8 cellular contexts compared by ENCODE assay signal in the genomic region with DNA sequence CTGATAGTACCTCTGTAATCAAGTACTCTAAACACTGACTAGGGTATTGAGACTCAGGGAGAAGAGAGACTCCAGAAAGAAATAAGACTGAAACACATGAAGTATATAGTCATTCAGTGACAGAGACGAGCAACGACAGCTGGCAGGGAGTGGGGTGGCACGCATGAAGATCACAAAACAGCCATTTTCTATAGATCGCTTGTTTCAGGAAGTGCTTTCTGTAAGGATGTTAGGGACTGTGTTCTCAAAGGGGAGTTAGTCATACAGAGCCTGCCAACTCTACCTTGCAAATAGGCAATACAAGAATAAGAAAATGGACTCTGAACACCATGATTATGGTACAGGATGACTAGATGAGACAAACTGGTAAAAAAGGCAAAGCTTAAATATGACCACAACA.
A peak's percentile ranks its signal among the peaks of the same experiment; 100 is the strongest.
DNase-seq lines count a peak whose midpoint lies in the region; ATAC-seq, FAIRE-seq and TF ChIP-seq lines count a peak whose summit lies in the region.

No MANE protein-coding gene starts in this region.

- H3K4me3 Mint-ChIP-seq in activated naive CD4-positive, alpha-beta T cell treated with anti-CD3 and anti-CD28 coated beads, Interleukin-2, amount 10 ng/mL, durations not matched to agents 7 days and 5 days = no peak overlapping the region

- no peak overlapping the region for H3K4me3 ChIP-seq in A673 (ENCODE audit: low read depth, low read length, poor library complexity, severe bottlenecking)
- H3K4me3 ChIP-seq in tibial artery = no peak overlapping the region

- FAIRE-seq in RCC 7860 (lab: Jason Lieb, UNC) = no peak

- DNase-seq in A673 (ENCODE audit: low spot score) (peak; percentile 66), RCC 7860 (ENCODE audit: low spot score) (no peak), tibial artery (no peak), mucosa of gallbladder (ENCODE audit: low spot score) (no peak), NCI-H1694 (lab: John Stamatoyannopoulos, UW) (no peak)
- peak; percentile 44 for DNase-seq in activated naive CD4-positive, alpha-beta T cell treated with anti-CD3 and anti-CD28 coated beads, Interleukin-2, amount 10 ng/mL, durations not matched to agents 7 days and 5 days

- H3K27ac ChIP-seq in A673 (ENCODE audit: low read depth, low read length, poor library complexity, severe bottlenecking) (peak overlapping the region; percentile 81), tibial artery (no peak overlapping the region)

- BruUV-seq in A673 (replicated peaks; lab: Mats Ljungman, UMichigan) = no TSS peak

- ATAC-seq in GM19452 (IDR thresholded peaks at IDR 0.05; ENCODE audit: unreplicated experiment) (peak; percentile 97), HG03442 (IDR thresholded peaks at IDR 0.05; ENCODE audit: unreplicated experiment) (peak; percentile 96)

- no peak for TF ChIP-seq CTCF in A673 (conservative IDR thresholded peaks at IDR 0.05; ENCODE audit: low read depth, low read length)
- TF ChIP-seq CTCF in tibial artery (IDR thresholded peaks at IDR 0.05) = no peak

- H3K4me1 Mint-ChIP-seq in activated naive CD4-positive, alpha-beta T cell treated with anti-CD3 and anti-CD28 coated beads, Interleukin-2, amount 10 ng/mL, durations not matched to agents 7 days and 5 days = peaks cover 15% of the 10 kb centered on the region

- H3K36me3 ChIP-seq in A673 (ENCODE audit: insufficient read depth, low read length, poor library complexity, severe bottlenecking) (peaks cover 7% of the 10 kb centered on the region), tibial artery (no peaks in the 10 kb centered on the region)

- H3K9me3 Mint-ChIP-seq in activated naive CD4-positive, alpha-beta T cell treated with anti-CD3 and anti-CD28 coated beads, Interleukin-2, amount 10 ng/mL, durations not matched to agents 7 days and 5 days = no peaks in the 10 kb centered on the region

- H3K4me1 ChIP-seq in A673 (ENCODE audit: insufficient read depth, low read length, poor library complexity, severe bottlenecking) (peaks cover 97% of the 10 kb centered on the region), tibial artery (peaks cover 0 to 43% (median 13%) of the 10 kb centered on the region in 4 donors)

- H3K27ac Mint-ChIP-seq in activated naive CD4-positive, alpha-beta T cell treated with anti-CD3 and anti-CD28 coated beads, Interleukin-2, amount 10 ng/mL, durations not matched to agents 7 days and 5 days = no peak overlapping the region

- no peaks in the 10 kb centered on the region for H3K27me3 Mint-ChIP-seq in activated naive CD4-positive, alpha-beta T cell treated with anti-CD3 and anti-CD28 coated beads, Interleukin-2, amount 10 ng/mL, durations not matched to agents 7 days and 5 days

- H3K27me3 ChIP-seq in A673 (replicated peaks; ENCODE audit: insufficient read depth, low read depth, low read length, poor library complexity) (no peaks in the 10 kb centered on the region), tibial artery (no peaks in the 10 kb centered on the region)

- no peaks in the 10 kb centered on the region for H3K9me3 ChIP-seq in A673 (ENCODE audit: low read depth, low read length, poor library complexity, severe bottlenecking)
- no peaks in the 10 kb centered on the region for H3K9me3 ChIP-seq in tibial artery

- POLR2A ChIA-PET in A673 (lab: Charles Lee; ENCODE audit: low non-redundant PET) = interaction anchor here (0.6 kb wide), 1 partner anchor 9 kb away, joined by 3 read pairs; no protein-coding TSS in a partner anchor

- CTCF ChIA-PET in A673 (lab: Charles Lee) = no interaction called here
- CTCF ChIA-PET in activated naive CD4-positive, alpha-beta T cell treated with anti-CD3 and anti-CD28 coated beads, Interleukin-2, amount 10 ng/mL, durations not matched to agents 7 days and 5 days (lab: Charles Lee) = no interaction called here

- peaks cover 25% of the 10 kb centered on the region for H3K36me3 Mint-ChIP-seq in activated naive CD4-positive, alpha-beta T cell treated with anti-CD3 and anti-CD28 coated beads, Interleukin-2, amount 10 ng/mL, durations not matched to agents 7 days and 5 days

- intact Hi-C loops in A673 (cut with micrococcal nuclease; ENCODE audit: unreplicated experiment) = loop anchor here (10.0 kb wide), 3 partner anchors 717 to 1327 kb away; no protein-coding TSS in a partner anchor
- intact Hi-C loops in tibial artery (cut with DNase I; ENCODE audit: low total_unique reads) = loop anchor here (10.0 kb wide), 1 partner anchor 1327 kb away; no protein-coding TSS in a partner anchor

Comparison
In these comparisons a context has a peak if more than half of its experiments do, and no peak if none do; other contexts are left out.
1. DNase-seq: peak in A673 (single experiment) and activated naive CD4-positive, alpha-beta T cell treated with anti-CD3 and anti-CD28 coated beads, Interleukin-2, amount 10 ng/mL, durations not matched to agents 7 days and 5 days (single experiment); none in RCC 7860 (single experiment), tibial artery (0 of 2), mucosa of gallbladder (single experiment) and NCI-H1694 (single experiment).